8 cellular contexts compared by ENCODE assay signal in the genomic region with DNA sequence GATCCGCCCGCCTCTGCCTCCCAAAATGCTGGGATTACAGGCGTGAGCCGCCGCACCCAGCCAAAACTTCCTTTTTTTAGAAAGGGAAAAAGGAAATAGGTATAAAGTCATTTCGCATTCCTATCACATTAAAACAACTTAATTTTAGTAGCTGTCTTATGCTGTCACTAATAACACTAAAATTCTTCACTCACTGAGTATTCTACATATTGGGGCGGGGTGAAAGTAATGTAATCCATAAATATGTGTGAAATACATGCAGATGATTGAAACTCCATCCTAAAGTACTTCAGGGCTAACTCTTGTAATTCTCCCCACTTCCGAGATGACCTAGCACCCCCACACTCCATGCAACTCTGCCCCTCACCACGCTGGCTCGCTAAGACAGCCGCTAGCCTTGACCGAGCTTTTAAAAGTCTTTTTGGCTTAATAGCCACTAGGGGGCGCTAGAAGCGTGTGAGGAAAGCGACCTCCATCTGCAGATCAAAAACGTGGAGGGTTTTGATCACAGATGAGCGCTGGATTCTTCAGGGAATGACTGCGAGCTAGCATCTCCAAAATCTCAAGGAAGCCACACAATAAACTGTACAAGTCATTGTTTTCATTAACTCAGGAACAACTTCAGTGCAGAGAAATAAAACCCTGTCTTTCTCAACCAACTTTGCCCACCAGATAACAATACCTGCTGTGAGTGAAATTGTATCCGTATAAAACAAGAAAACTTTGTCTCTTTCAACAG.
DNase-seq lines count a peak whose midpoint lies in the region; ATAC-seq and TF ChIP-seq lines count a peak whose summit lies in the region.

No MANE protein-coding gene starts in this region.

- peak; percentile 76 for ATAC-seq in GM18867 (IDR thresholded peaks at IDR 0.05; ENCODE audit: unreplicated experiment)
- ATAC-seq in HG03108 (IDR thresholded peaks at IDR 0.05; ENCODE audit: unreplicated experiment), result peak; percentile 76
- ATAC-seq in left lobe of liver, result peak; percentile 93

- TF ChIP-seq CTCF in WI38 (IDR thresholded peaks at IDR 0.05; ENCODE audit: low read depth, low read length), result peak; percentile 69

- DNase-seq in AG08396 (ENCODE audit: low spot score) (peak; percentile 78), NCI-H2227 (lab: John Stamatoyannopoulos, UW; ENCODE audit: unreplicated experiment) (peak; percentile 74), cerebellum (ENCODE audit: low spot score) (peak; percentile 62), left lobe of liver (ENCODE audit: low spot score) (peak; percentile 51)
- DNase-seq in stimulated activated CD4-positive, alpha-beta T cell treated with anti-CD3 and anti-CD28 coated beads, Interleukin-4, amount 100 ng/mL, for 48 hours (ENCODE audit: low read depth in 2 of 2), result peak; percentile 30 to 34

- no peak overlapping the region for H3K4me3 ChIP-seq in WI38 (ENCODE audit: low read depth, low read length)
